In genomic region chr2:52311862-52312261, GRCh38 we compare ENCODE assay signal across 17 cellular contexts.
DNase-seq lines count a peak whose midpoint lies in the region; TF ChIP-seq lines count a peak whose summit lies in the region.
"Had no signal": no experiment of that assay in that cellular context is flagged by ENCODE, and none has a peak within 500 bp of the region (broad histone marks: within the 10 kb centered on the region; RNA-seq: fewer than 3 reads in every experiment).

No MANE protein-coding gene starts in this region.

- peak overlapping the region; percentile 22 for H2AFZ ChIP-seq in hepatocyte
- peak overlapping the region; percentile 10 for H2AFZ ChIP-seq in osteoblast (ENCODE audit: low read length)
- H2AFZ ChIP-seq: GM23248 had no signal

- H3K9me3 ChIP-seq in hepatocyte (ENCODE audit: low read depth) (no peaks in the 10 kb centered on the region), osteoblast (ENCODE audit: low read depth, low read length) (no peaks in the 10 kb centered on the region)
- H3K9me3 ChIP-seq: BE2C, Caco-2 had no signal

- H3K4me2 ChIP-seq in hepatocyte (no peak overlapping the region), osteoblast (ENCODE audit: insufficient read depth, low read length) (no peak overlapping the region)

- TF ChIP-seq CTCF in hepatocyte (IDR thresholded peaks at IDR 0.05; ENCODE audit: poor library complexity) = no peak
- no peak for TF ChIP-seq CTCF in osteoblast (IDR thresholded peaks at IDR 0.05; ENCODE audit: extremely low read depth, low read depth, low read length)

- H3K27me3 ChIP-seq in H7 (ENCODE audit: control insufficient read depth, insufficient read depth, low read length) (no peaks in the 10 kb centered on the region), hepatocyte (no peaks in the 10 kb centered on the region), osteoblast (ENCODE audit: insufficient read depth, low read length) (no peaks in the 10 kb centered on the region)
- H3K27me3 ChIP-seq: BE2C had no signal

- WGBS in hepatocyte (ENCODE audit: low lambda C conversion rate, missing lambda C conversion rate) = 33% methylated on average over 5 of the region's 5 CpGs

- H3K9me2 ChIP-seq in hepatocyte (replicated peaks; ENCODE audit: insufficient read depth) = no peaks in the 10 kb centered on the region

- DNase-seq in H7 (peak; percentile 10), NCI-H345 treated with DMSO at 0.1 percent for 48 hours (lab: John Stamatoyannopoulos, UW; ENCODE audit: unreplicated experiment) (peak; percentile 14), hepatocyte (ENCODE audit: low spot score) (no peak), osteoblast (ENCODE audit: insufficient read length, low spot score, missing footprints) (no peak), MV-4-11 (lab: John Stamatoyannopoulos, UW) (no peak), NCI-H1930 (lab: John Stamatoyannopoulos, UW) (no peak), inferior parietal cortex (ENCODE audit: extremely low spot score) (no peak)
- DNase-seq: BE2C; Caco-2; CD4-positive, CD25-positive, alpha-beta regulatory T cell; GM23248; IMR-90; NCI-H1048; NCI-H146; NCI-H2081; NCI-H524 had no signal

- H3K4me3 ChIP-seq in H7 (ENCODE audit: insufficient read depth, low read depth, low read length) (no peak overlapping the region), hepatocyte (no peak overlapping the region), osteoblast (ENCODE audit: insufficient read depth, low read length) (no peak overlapping the region)
- H3K4me3 ChIP-seq: GM12878, GM23248 had no signal

- H3K27ac ChIP-seq in hepatocyte (no peak overlapping the region), osteoblast (ENCODE audit: low read depth, low read length) (no peak overlapping the region)
- H3K27ac ChIP-seq: GM23248 had no signal

- no peaks in the 10 kb centered on the region for H3K4me1 ChIP-seq in hepatocyte (ENCODE audit: insufficient read depth)
- no peaks in the 10 kb centered on the region for H3K4me1 ChIP-seq in osteoblast (ENCODE audit: insufficient read depth, low read length)
- H3K4me1 ChIP-seq: BE2C, Caco-2 had no signal

- no peaks in the 10 kb centered on the region for H3K79me2 ChIP-seq in hepatocyte
- H3K79me2 ChIP-seq in osteoblast (ENCODE audit: insufficient read depth, low read length) = no peaks in the 10 kb centered on the region

- H3K36me3 ChIP-seq in H7 (replicated peaks; ENCODE audit: control insufficient read depth, insufficient read depth, low read length) (no peaks in the 10 kb centered on the region), hepatocyte (replicated peaks; ENCODE audit: insufficient read depth, low read depth) (no peaks in the 10 kb centered on the region), osteoblast (ENCODE audit: insufficient read depth, low read length) (no peaks in the 10 kb centered on the region)
- H3K36me3 ChIP-seq: BE2C had no signal

- no peaks in the 10 kb centered on the region for H4K20me1 ChIP-seq in hepatocyte (ENCODE audit: insufficient read depth, poor library complexity, severe bottlenecking)
- no peaks in the 10 kb centered on the region for H4K20me1 ChIP-seq in osteoblast (ENCODE audit: insufficient read depth, low read length)

Comparison
In these comparisons a context has a peak if more than half of its experiments do, and no peak if none do; other contexts are left out.
1. DNase-seq: peak in H7 (single experiment) and NCI-H345 treated with DMSO at 0.1 percent for 48 hours (single experiment); none in hepatocyte (single experiment), osteoblast (single experiment), MV-4-11 (single experiment), NCI-H1930 (0 of 2) and inferior parietal cortex (single experiment).